16 cellular contexts compared by ENCODE assay signal in the genomic region with DNA sequence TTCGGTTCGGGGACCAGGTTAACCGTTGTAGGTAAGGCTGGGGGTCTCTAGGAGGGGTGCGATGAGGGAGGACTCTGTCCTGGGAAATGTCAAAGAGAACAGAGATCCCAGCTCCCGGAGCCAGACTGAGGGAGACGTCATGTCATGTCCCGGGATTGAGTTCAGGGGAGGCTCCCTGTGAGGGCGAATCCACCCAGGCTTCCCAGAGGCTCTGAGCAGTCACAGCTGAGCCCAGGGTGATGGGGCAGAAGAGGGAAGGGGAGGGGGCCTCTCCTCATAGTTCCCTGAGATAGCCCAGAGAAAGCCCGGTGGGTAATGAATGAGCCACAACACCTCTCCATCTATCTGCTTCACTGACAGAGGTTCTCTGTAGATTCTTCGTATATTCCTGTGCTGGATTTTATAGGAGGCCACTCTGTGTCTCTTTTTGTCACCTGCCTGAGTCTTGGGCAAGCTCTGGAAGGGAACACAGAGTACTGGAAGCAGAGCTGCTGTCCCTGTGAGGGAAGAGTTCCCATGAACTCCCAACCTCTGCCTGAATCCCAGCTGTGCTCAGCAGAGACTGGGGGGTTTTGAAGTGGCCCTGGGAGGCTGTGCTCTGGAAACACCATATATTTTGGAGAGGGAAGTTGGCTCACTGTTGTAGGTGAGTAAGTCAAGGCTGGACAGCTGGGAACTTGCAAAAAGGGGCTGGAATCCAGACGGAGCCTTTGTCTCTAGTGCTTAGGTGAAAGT. TPM values are rescaled to one million over a fixed set of nuclear protein-coding genes. Genes with fewer than 3 reads are reported as not detected.
DNase-seq lines count a peak whose midpoint lies in the region; ATAC-seq and TF ChIP-seq lines count a peak whose summit lies in the region.
"Had no signal": no experiment of that assay in that cellular context is flagged by ENCODE, and none has a peak within 500 bp of the region (broad histone marks: within the 10 kb centered on the region; RNA-seq: fewer than 3 reads in every experiment).

No MANE protein-coding gene starts in this region.

- peaks cover 49% of the 10 kb centered on the region for H3K36me3 Mint-ChIP-seq in CD8-positive, alpha-beta T cell
- H3K36me3 Mint-ChIP-seq in activated T-helper 1 cell treated with anti-CD3 and anti-CD28 coated beads, Interleukin-12 subunit alpha, Interleukin-12 subunit beta, Interleukin-2, Interleukin-4 antibody, amounts not matched to agents 30 ng/mL and 10 ng/mL and 1 ng/mL, durations not matched to agents 14 hours and 24 hours and 36 hours (ENCODE audit: low read depth): peaks cover 44% of the 10 kb centered on the region
- no peaks in the 10 kb centered on the region for H3K36me3 Mint-ChIP-seq in natural killer cell

- ATAC-seq in CD8-positive, alpha-beta T cell: no peak
- no peak for ATAC-seq in natural killer cell
- no peak for ATAC-seq in left lung

- H3K4me1 Mint-ChIP-seq in CD8-positive, alpha-beta T cell (ENCODE audit: low read depth): peaks cover 24% of the 10 kb centered on the region
- H3K4me1 Mint-ChIP-seq in activated T-helper 1 cell treated with anti-CD3 and anti-CD28 coated beads, Interleukin-12 subunit alpha, Interleukin-12 subunit beta, Interleukin-2, Interleukin-4 antibody, amounts not matched to agents 30 ng/mL and 10 ng/mL and 1 ng/mL, durations not matched to agents 14 hours and 24 hours and 36 hours (ENCODE audit: low read depth): peaks cover 11% of the 10 kb centered on the region
- H3K4me1 Mint-ChIP-seq in natural killer cell: peaks cover 77 to 95% of the 10 kb centered on the region in 2 donors

- no peaks in the 10 kb centered on the region for H3K27me3 Mint-ChIP-seq in CD8-positive, alpha-beta T cell (ENCODE audit: low read depth)
- no peaks in the 10 kb centered on the region for H3K27me3 Mint-ChIP-seq in activated T-helper 1 cell treated with anti-CD3 and anti-CD28 coated beads, Interleukin-12 subunit alpha, Interleukin-12 subunit beta, Interleukin-2, Interleukin-4 antibody, amounts not matched to agents 30 ng/mL and 10 ng/mL and 1 ng/mL, durations not matched to agents 14 hours and 24 hours and 36 hours (ENCODE audit: insufficient read depth)
- H3K27me3 Mint-ChIP-seq in natural killer cell (ENCODE audit: low read depth in 2 of 2): no peaks in the 10 kb centered on the region

- H3K27ac Mint-ChIP-seq in CD8-positive, alpha-beta T cell: peak overlapping the region; percentile 99
- peak overlapping the region; percentile 97 for H3K27ac Mint-ChIP-seq in activated T-helper 1 cell treated with anti-CD3 and anti-CD28 coated beads, Interleukin-12 subunit alpha, Interleukin-12 subunit beta, Interleukin-2, Interleukin-4 antibody, amounts not matched to agents 30 ng/mL and 10 ng/mL and 1 ng/mL, durations not matched to agents 14 hours and 24 hours and 36 hours
- H3K27ac Mint-ChIP-seq in natural killer cell: peak overlapping the region; percentile 92 to 100

- no peaks in the 10 kb centered on the region for H3K27me3 ChIP-seq in CD8-positive, alpha-beta T cell (ENCODE audit: insufficient read depth, low read length)
- peaks cover 0 to 24% of the 10 kb centered on the region in 2 donors for H3K27me3 ChIP-seq in left lung

- peak overlapping the region; percentile 98 for H3K4me3 Mint-ChIP-seq in CD8-positive, alpha-beta T cell
- H3K4me3 Mint-ChIP-seq in activated T-helper 1 cell treated with anti-CD3 and anti-CD28 coated beads, Interleukin-12 subunit alpha, Interleukin-12 subunit beta, Interleukin-2, Interleukin-4 antibody, amounts not matched to agents 30 ng/mL and 10 ng/mL and 1 ng/mL, durations not matched to agents 14 hours and 24 hours and 36 hours: peak overlapping the region; percentile 97
- H3K4me3 Mint-ChIP-seq in natural killer cell: peak overlapping the region; percentile 87

- peak overlapping the region; percentile 98 for H3K27ac ChIP-seq in CD8-positive, alpha-beta T cell (ENCODE audit: low read depth, low read length)
- H3K27ac ChIP-seq in KOPT-K1 (ENCODE audit: low read depth, low read length, poor library complexity, severe bottlenecking): peak overlapping the region; percentile 100
- no peak overlapping the region for H3K27ac ChIP-seq in left lung
- H3K27ac ChIP-seq: tibial artery had no signal

- POLR2A ChIA-PET in CD8-positive, alpha-beta T cell (lab: Charles Lee): interaction anchor here (0.7 to 21.9 kb wide), 14 partner anchors 10 to 486 kb away, joined by 3 to 2372 read pairs (median 4); no protein-coding TSS in a partner anchor

- H3K36me3 ChIP-seq in CD8-positive, alpha-beta T cell (ENCODE audit: insufficient read depth, low read length): peaks cover 18% of the 10 kb centered on the region
- H3K36me3 ChIP-seq in KOPT-K1 (ENCODE audit: insufficient read depth, low read length): peaks cover 54% of the 10 kb centered on the region
- H3K36me3 ChIP-seq in left lung: no peaks in the 10 kb centered on the region
- H3K36me3 ChIP-seq: tibial artery had no signal

- no peaks in the 10 kb centered on the region for H3K9me3 ChIP-seq in CD8-positive, alpha-beta T cell (ENCODE audit: low read length)
- H3K9me3 ChIP-seq in KOPT-K1 (ENCODE audit: insufficient read depth, low read length, poor library complexity, severe bottlenecking): peaks cover 12% of the 10 kb centered on the region
- no peaks in the 10 kb centered on the region for H3K9me3 ChIP-seq in left lung
- H3K9me3 ChIP-seq: tibial artery had no signal

- intact Hi-C loops in CD8-positive, alpha-beta T cell (cut with DNase I, micrococcal nuclease): loop anchor here in 1 of 2 experiments (5.0 kb wide), 1 partner anchor 170 kb away; no protein-coding TSS in a partner anchor
- intact Hi-C loops in activated T-helper 1 cell treated with anti-CD3 and anti-CD28 coated beads, Interleukin-12 subunit alpha, Interleukin-12 subunit beta, Interleukin-2, Interleukin-4 antibody, amounts not matched to agents 30 ng/mL and 10 ng/mL and 1 ng/mL, durations not matched to agents 14 hours and 24 hours and 36 hours (cut with micrococcal nuclease): no loop called here
- intact Hi-C loops in natural killer cell (cut with micrococcal nuclease): loop anchor here (1.0 kb wide), 1 partner anchor 8 kb away; no protein-coding TSS in a partner anchor
- intact Hi-C loops in left lung (cut with DNase I): loop anchor here in 1 of 2 donors (10.0 kb wide), 1 partner anchor 162 kb away; no protein-coding TSS in a partner anchor

- peak in 1 of 7 experiments; percentile 57 for DNase-seq in CD8-positive, alpha-beta T cell
- DNase-seq in activated T-helper 1 cell treated with anti-CD3 and anti-CD28 coated beads, Interleukin-12 subunit alpha, Interleukin-12 subunit beta, Interleukin-2, Interleukin-4 antibody, amounts not matched to agents 30 ng/mL and 10 ng/mL and 1 ng/mL, durations not matched to agents 14 hours and 24 hours and 36 hours (ENCODE audit: low spot score): no peak
- DNase-seq in natural killer cell (no peak), NCI-H1417 (lab: John Stamatoyannopoulos, UW) (no peak), kidney tubule cell (ENCODE audit: low spot score) (no peak), left lung (no peak)
- DNase-seq: amygdala, glutamatergic neuron, islet precursor cell, NCI-H1930, NCI-H774, T-helper 9 cell, tibial artery had no signal

- peak overlapping the region; percentile 70 for H3K4me3 ChIP-seq in CD8-positive, alpha-beta T cell (ENCODE audit: low read depth, low read length)
- H3K4me3 ChIP-seq in left lung: no peak overlapping the region
- H3K4me3 ChIP-seq: tibial artery had no signal

- no peaks in the 10 kb centered on the region for H3K9me3 Mint-ChIP-seq in CD8-positive, alpha-beta T cell
- no peaks in the 10 kb centered on the region for H3K9me3 Mint-ChIP-seq in activated T-helper 1 cell treated with anti-CD3 and anti-CD28 coated beads, Interleukin-12 subunit alpha, Interleukin-12 subunit beta, Interleukin-2, Interleukin-4 antibody, amounts not matched to agents 30 ng/mL and 10 ng/mL and 1 ng/mL, durations not matched to agents 14 hours and 24 hours and 36 hours
- H3K9me3 Mint-ChIP-seq in natural killer cell: peaks cover 0 to 2% of the 10 kb centered on the region in 2 donors

- H3K4me1 ChIP-seq in CD8-positive, alpha-beta T cell (ENCODE audit: insufficient read depth, low read length): peaks cover 19% of the 10 kb centered on the region
- H3K4me1 ChIP-seq in left lung: peaks cover 0 to 5% of the 10 kb centered on the region in 2 donors

- CTCF ChIA-PET in CD8-positive, alpha-beta T cell (lab: Charles Lee): interaction anchor here (4.8 to 19.9 kb wide), 2 partner anchors 10 to 24 kb away, joined by 31 to 490 read pairs; no protein-coding TSS in a partner anchor

- TF ChIP-seq CTCF in CD8-positive, alpha-beta T cell (IDR thresholded peaks at IDR 0.05): no peak
- TF ChIP-seq CTCF in natural killer cell (IDR thresholded peaks at IDR 0.05) (no peak), left lung (IDR thresholded peaks at IDR 0.05) (no peak)

RNA-seq across cellular contexts. Expression of a gene that starts 16.4 kb away (rescaled TPM):
- total RNA-seq in CD8-positive, alpha-beta T cell: not detected
- total RNA-seq in activated T-helper 1 cell treated with anti-CD3 and anti-CD28 coated beads, Interleukin-12 subunit alpha, Interleukin-12 subunit beta, Interleukin-2, Interleukin-4 antibody, amounts not matched to agents 30 ng/mL and 10 ng/mL and 1 ng/mL, durations not matched to agents 14 hours and 24 hours and 36 hours: not detected in 2 replicates
- total RNA-seq in natural killer cell (not detected), left lung (10 to 100 TPM in 1 of 2 donors, not detected in 1; 13.1 TPM)
- total RNA-seq: epithelial cell of proximal tubule, myocyte had no signal

RNA-seq across cellular contexts. Expression of a gene that starts 37.9 kb away (rescaled TPM):
- not detected for total RNA-seq in CD8-positive, alpha-beta T cell
- total RNA-seq in activated T-helper 1 cell treated with anti-CD3 and anti-CD28 coated beads, Interleukin-12 subunit alpha, Interleukin-12 subunit beta, Interleukin-2, Interleukin-4 antibody, amounts not matched to agents 30 ng/mL and 10 ng/mL and 1 ng/mL, durations not matched to agents 14 hours and 24 hours and 36 hours: not detected in 2 replicates
- total RNA-seq in natural killer cell: not detected
- under 1 TPM in 1 of 2 donors, not detected in 1; 0.99 TPM for total RNA-seq in left lung
- total RNA-seq: epithelial cell of proximal tubule, myocyte had no signal

Comparison
In these comparisons a context has a peak if more than half of its experiments do, and no peak if none do; other contexts are left out.
1. H3K27ac ChIP-seq: peak in CD8-positive, alpha-beta T cell (single experiment) and KOPT-K1 (single experiment); none in left lung (0 of 2).
2. Peak in every context shown above with its lines, with median percentiles within 50 percentile points of each other: H3K27ac Mint-ChIP-seq and H3K4me3 Mint-ChIP-seq.